ENCODE assay signal across 18 cellular contexts in the genomic region with DNA sequence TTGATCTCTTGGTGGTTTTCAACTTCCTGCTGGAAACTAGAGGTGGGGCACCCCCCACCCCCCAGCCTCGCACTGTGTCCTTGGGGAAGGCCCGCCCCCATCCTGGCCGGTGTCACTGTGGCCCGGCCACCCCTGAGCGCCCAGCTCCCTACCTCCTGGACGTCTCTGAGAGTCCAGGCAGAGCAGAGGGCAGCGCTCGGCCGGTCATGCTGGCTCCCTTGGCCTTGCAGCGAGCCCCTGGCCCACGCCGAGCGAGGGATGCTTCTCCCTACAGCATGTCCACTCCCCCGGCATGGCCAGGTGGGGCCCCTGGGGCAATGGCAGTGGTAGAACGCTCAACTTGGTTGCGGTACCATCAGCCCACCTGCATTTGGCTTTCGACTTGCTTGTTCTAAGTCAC.
"Had no signal": no experiment of that assay in that cellular context is flagged by ENCODE, and none has a peak within 500 bp of the region (broad histone marks: within the 10 kb centered on the region; RNA-seq: fewer than 3 reads in every experiment).

No MANE protein-coding gene starts in this region.

- FAIRE-seq: kidney, small intestine had no signal

- H3K4me1 ChIP-seq: foreskin keratinocyte, lower lobe of right lung, right lobe of liver had no signal

- H3K9me3 ChIP-seq: lower lobe of right lung, mucosa of descending colon, right lobe of liver, tibial artery had no signal

- H3K27me3 ChIP-seq: right lobe of liver, tibial artery had no signal

- H3K4me3 ChIP-seq: lower lobe of right lung, mucosa of descending colon, right lobe of liver, tibial artery had no signal

- DNase-seq: activated CD4-positive, alpha-beta T cell treated with anti-CD3 and anti-CD28 coated beads for 1 hour; activated CD4-positive, alpha-beta T cell treated with anti-CD3 and anti-CD28 coated beads, Interleukin-2, amount 50 U/mL, for 1 hour; activated CD8-positive, alpha-beta T cell treated with anti-CD3 and anti-CD28 coated beads, Interleukin-2, amount 10 ng/mL, durations not matched to agents 7 days and 5 days; activated naive CD8-positive, alpha-beta T cell treated with anti-CD3 and anti-CD28 coated beads, Interleukin-2, amount 10 ng/mL, durations not matched to agents 7 days and 5 days; amygdala; effector CD4-positive, alpha-beta T cell; erythroblast; foreskin keratinocyte; kidney; lower lobe of right lung; mesendoderm; right lobe of liver; small intestine; stimulated activated CD4-positive, alpha-beta T cell treated with anti-CD3 and anti-CD28 coated beads, Interleukin-15, amount 100 ng/mL, for 24 hours; stimulated activated naive CD4-positive, alpha-beta T cell treated with Interleukin-2 at 50 U/mL for 16 hours; T-cell; tibial artery had no signal

- H3K27ac ChIP-seq: foreskin keratinocyte, lower lobe of right lung, right lobe of liver, tibial artery had no signal
